ENCODE assay signal across 1 cellular context in genomic region chr10:48287417-48288391, GRCh38.
TF ChIP-seq lines count a peak whose summit lies in the region.

No MANE protein-coding gene starts in this region.

TF ChIP-seq in GM23338, 12 proteins besides CTCF, POLR2A, EP300 and RAD21 (continued from another document):
- no peak for TF ChIP-seq ZNF462 (CRISPR knock-in tag; IDR thresholded peaks at IDR 0.05)
- no peak for TF ChIP-seq ETS1 (IDR thresholded peaks at IDR 0.05)
- TF ChIP-seq JUNB (IDR thresholded peaks at IDR 0.05; ENCODE audit: unreplicated experiment), result no peak
- TF ChIP-seq STAT1 (IDR thresholded peaks at IDR 0.05; ENCODE audit: unreplicated experiment), result no peak
- no peak for TF ChIP-seq ZNF114 (CRISPR knock-in tag; IDR thresholded peaks at IDR 0.05)
